Comparison of ENCODE assay signal across 13 cellular contexts in genomic region chr13:34044660-34045080, GRCh38.
DNase-seq lines count a peak whose midpoint lies in the region; ATAC-seq and TF ChIP-seq lines count a peak whose summit lies in the region.
"Had no signal": no experiment of that assay in that cellular context is flagged by ENCODE, and none has a peak within 500 bp of the region (broad histone marks: within the 10 kb centered on the region; RNA-seq: fewer than 3 reads in every experiment).

No MANE protein-coding gene starts in this region.

- H3K27ac Mint-ChIP-seq in T-helper 2 cell treated with Interferon-gamma antibody and Interleukin-4, amounts not matched to agents 5 μg/mL and 100 μg/mL, for 36 hours = no peak overlapping the region

- ATAC-seq in GM21717 (IDR thresholded peaks at IDR 0.05; ENCODE audit: unreplicated experiment) (no peak), GM18868 (IDR thresholded peaks at IDR 0.05; ENCODE audit: unreplicated experiment) (no peak)

- H3K4me1 ChIP-seq in OCI-LY7 (ENCODE audit: insufficient read depth, low read length, poor library complexity, severe bottlenecking) (peaks cover 2% of the 10 kb centered on the region), osteoblast (ENCODE audit: insufficient read depth, low read length) (peaks cover 8% of the 10 kb centered on the region)
- H3K4me1 ChIP-seq: left ventricle myocardium inferior, parathyroid adenoma had no signal

- no peak overlapping the region for H3K4me2 ChIP-seq in OCI-LY7 (ENCODE audit: low read length)
- no peak overlapping the region for H3K4me2 ChIP-seq in osteoblast (ENCODE audit: insufficient read depth, low read length)

- H3K9me3 ChIP-seq in OCI-LY7 (ENCODE audit: low read length) (no peaks in the 10 kb centered on the region), osteoblast (ENCODE audit: low read depth, low read length) (no peaks in the 10 kb centered on the region)
- H3K9me3 ChIP-seq: tibial artery had no signal

- no TSS peak for BruUV-seq in OCI-LY7 (replicated peaks; lab: Mats Ljungman, UMichigan)

- H3K27me3 Mint-ChIP-seq in T-helper 2 cell treated with Interferon-gamma antibody and Interleukin-4, amounts not matched to agents 5 μg/mL and 100 μg/mL, for 36 hours (ENCODE audit: low read depth) = no peaks in the 10 kb centered on the region

- DNase-seq in GM03348 (ENCODE audit: low spot score) (peak; percentile 27), OCI-LY7 (ENCODE audit: low spot score) (no peak), choroid plexus epithelial cell (ENCODE audit: low read depth) (peak; percentile 67), osteoblast (ENCODE audit: insufficient read length, low spot score, missing footprints) (peak; percentile 37), putamen (ENCODE audit: low spot score) (no peak)
- DNase-seq in T-helper 2 cell treated with Interferon-gamma antibody and Interleukin-4, amounts not matched to agents 5 μg/mL and 100 μg/mL, for 36 hours (ENCODE audit: low spot score) = no peak
- DNase-seq: Karpas-422, left ventricle myocardium inferior, T-helper 1 cell, tibial artery had no signal

- intact Hi-C loops in OCI-LY7 (cut with micrococcal nuclease; ENCODE audit: unreplicated experiment) = no loop called here

- H3K4me3 ChIP-seq in OCI-LY7 (ENCODE audit: low read depth, low read length, poor library complexity, severe bottlenecking) (no peak overlapping the region), choroid plexus epithelial cell (ENCODE audit: low read depth, low read length) (no peak overlapping the region), osteoblast (ENCODE audit: insufficient read depth, low read length) (no peak overlapping the region)
- H3K4me3 ChIP-seq: left ventricle myocardium inferior, tibial artery had no signal

- H3K36me3 Mint-ChIP-seq in T-helper 2 cell treated with Interferon-gamma antibody and Interleukin-4, amounts not matched to agents 5 μg/mL and 100 μg/mL, for 36 hours (ENCODE audit: low read depth) = no peaks in the 10 kb centered on the region

- no peaks in the 10 kb centered on the region for H3K9me3 Mint-ChIP-seq in T-helper 2 cell treated with Interferon-gamma antibody and Interleukin-4, amounts not matched to agents 5 μg/mL and 100 μg/mL, for 36 hours

- TF ChIP-seq CTCF in OCI-LY7 (conservative IDR thresholded peaks at IDR 0.05; ENCODE audit: low read length) (no peak), choroid plexus epithelial cell (conservative IDR thresholded peaks at IDR 0.05; ENCODE audit: low read depth, low read length) (no peak), osteoblast (IDR thresholded peaks at IDR 0.05; ENCODE audit: extremely low read depth, low read depth, low read length) (no peak)

- H3K4me1 Mint-ChIP-seq in T-helper 2 cell treated with Interferon-gamma antibody and Interleukin-4, amounts not matched to agents 5 μg/mL and 100 μg/mL, for 36 hours (ENCODE audit: low read depth) = no peaks in the 10 kb centered on the region

- CTCF ChIA-PET in OCI-LY7 (lab: Charles Lee; ENCODE audit: unreplicated experiment) = no interaction called here

- no peaks in the 10 kb centered on the region for H3K27me3 ChIP-seq in osteoblast (ENCODE audit: insufficient read depth, low read length)
- H3K27me3 ChIP-seq: tibial artery had no signal

- H3K27ac ChIP-seq in OCI-LY7 (ENCODE audit: low read depth, low read length, poor library complexity, severe bottlenecking) (no peak overlapping the region), osteoblast (ENCODE audit: low read depth, low read length) (no peak overlapping the region)
- H3K27ac ChIP-seq: left ventricle myocardium inferior, parathyroid adenoma, tibial artery had no signal

- no peaks in the 10 kb centered on the region for H3K9me2 ChIP-seq in OCI-LY7 (ENCODE audit: insufficient read depth, low read length)

- no peaks in the 10 kb centered on the region for H3K79me2 ChIP-seq in OCI-LY7 (ENCODE audit: insufficient read depth, low read depth, low read length)
- no peaks in the 10 kb centered on the region for H3K79me2 ChIP-seq in osteoblast (ENCODE audit: insufficient read depth, low read length)
- H3K79me2 ChIP-seq: parathyroid adenoma had no signal

- POLR2A ChIA-PET in OCI-LY7 (lab: Charles Lee) = no interaction called here

- H2AFZ ChIP-seq in OCI-LY7 (ENCODE audit: low read length) (peak overlapping the region; percentile 11; the same call in 1 of the 2 replicates), osteoblast (ENCODE audit: low read length) (no peak overlapping the region)
- H2AFZ ChIP-seq: parathyroid adenoma had no signal

- no peak overlapping the region for H3K4me3 Mint-ChIP-seq in T-helper 2 cell treated with Interferon-gamma antibody and Interleukin-4, amounts not matched to agents 5 μg/mL and 100 μg/mL, for 36 hours

- H4K20me1 ChIP-seq in OCI-LY7 (ENCODE audit: insufficient read depth, low read length) = no peaks in the 10 kb centered on the region
- no peaks in the 10 kb centered on the region for H4K20me1 ChIP-seq in osteoblast (ENCODE audit: insufficient read depth, low read length)

- H3K36me3 ChIP-seq in OCI-LY7 (ENCODE audit: insufficient read depth, low read length) (no peaks in the 10 kb centered on the region), osteoblast (ENCODE audit: insufficient read depth, low read length) (no peaks in the 10 kb centered on the region)
- H3K36me3 ChIP-seq: left ventricle myocardium inferior, tibial artery had no signal

Comparison
In these comparisons a context has a peak if more than half of its experiments do, and no peak if none do; other contexts are left out.
1. DNase-seq: peak in GM03348 (single experiment), choroid plexus epithelial cell (single experiment) and osteoblast (single experiment); none in OCI-LY7 (single experiment), T-helper 2 cell treated with Interferon-gamma antibody and Interleukin-4, amounts not matched to agents 5 μg/mL and 100 μg/mL, for 36 hours (single experiment) and putamen (single experiment).